ENCODE assay signal across 18 cellular contexts in the genomic region with DNA sequence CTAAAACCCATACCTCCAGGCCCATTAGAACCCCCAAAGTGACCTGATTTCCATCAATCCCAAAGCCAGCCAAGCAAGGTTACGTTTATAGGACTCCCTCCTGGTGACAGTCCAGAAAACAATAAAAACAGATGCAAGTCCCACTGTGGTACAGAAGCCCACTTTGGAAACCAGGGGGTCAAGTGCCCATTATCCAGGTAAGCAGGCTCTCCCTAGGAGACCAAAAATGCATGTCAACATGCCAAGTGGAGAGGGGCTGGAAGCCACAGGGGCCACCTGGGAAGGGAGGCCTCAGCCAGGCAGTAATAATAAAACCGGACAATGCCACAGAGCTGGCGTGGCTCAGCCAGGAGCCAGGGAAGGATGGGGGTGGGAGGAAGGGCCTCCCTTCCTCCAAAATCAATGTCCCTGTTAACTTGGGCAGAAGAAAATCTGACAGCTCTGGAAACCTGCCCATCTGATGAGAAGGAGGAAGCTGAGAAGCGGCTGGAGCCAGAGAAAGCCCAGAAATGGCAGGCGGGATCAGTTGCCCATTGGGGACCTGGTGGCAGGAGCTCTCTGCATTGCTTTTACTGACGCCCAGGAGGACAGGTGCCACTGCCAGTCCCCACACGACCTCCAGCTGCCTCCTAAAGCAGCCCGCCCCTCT.
DNase-seq lines count a peak whose midpoint lies in the region; ATAC-seq, FAIRE-seq and TF ChIP-seq lines count a peak whose summit lies in the region.
"Had no signal": no experiment of that assay in that cellular context is flagged by ENCODE, and none has a peak within 500 bp of the region (broad histone marks: within the 10 kb centered on the region; RNA-seq: fewer than 3 reads in every experiment).

No MANE protein-coding gene starts in this region.

- H3K9me3 ChIP-seq in BE2C (no peaks in the 10 kb centered on the region), HEK293 (ENCODE audit: control insufficient read depth, insufficient read depth, low read depth, low read length) (no peaks in the 10 kb centered on the region), astrocyte (ENCODE audit: insufficient read depth, low read depth, low read length) (no peaks in the 10 kb centered on the region), suprapubic skin (no peaks in the 10 kb centered on the region)
- H3K9me3 ChIP-seq: Peyer's patch, SJSA1 had no signal

- TF ChIP-seq POLR2A in suprapubic skin (IDR thresholded peaks at IDR 0.05): no peak

- no peak for FAIRE-seq in astrocyte (lab: Jason Lieb, UNC)

- no peak overlapping the region for H3K4me2 ChIP-seq in astrocyte (ENCODE audit: low read length)

- peaks cover 30% of the 10 kb centered on the region for H3K4me1 Mint-ChIP-seq in astrocyte (ENCODE audit: low read depth, unreplicated experiment)
- H3K4me1 Mint-ChIP-seq: CD14-positive monocyte had no signal

- TF ChIP-seq CTCF in BE2C (IDR thresholded peaks at IDR 0.05; ENCODE audit: low read depth, low read length): no peak
- TF ChIP-seq CTCF in HEK293 (tag by site-specific recombination; IDR thresholded peaks at IDR 0.05): no peak
- no peak for TF ChIP-seq CTCF in astrocyte (IDR thresholded peaks at IDR 0.05; ENCODE audit: insufficient read depth, low read depth, low read length)
- TF ChIP-seq CTCF in suprapubic skin (IDR thresholded peaks at IDR 0.05): no peak

- peaks cover 2% of the 10 kb centered on the region for H3K9me3 Mint-ChIP-seq in astrocyte (ENCODE audit: unreplicated experiment)

- no peak overlapping the region for H3K4me3 ChIP-seq in BE2C (ENCODE audit: low read depth, low read length)
- H3K4me3 ChIP-seq in HEK293 (ENCODE audit: low read depth, low read length): no peak overlapping the region
- no peak overlapping the region for H3K4me3 ChIP-seq in astrocyte (ENCODE audit: insufficient read depth, low read depth, low read length)
- no peak overlapping the region for H3K4me3 ChIP-seq in suprapubic skin
- H3K4me3 ChIP-seq: GM23248, Peyer's patch, SJSA1 had no signal

- no peaks in the 10 kb centered on the region for H3K79me2 ChIP-seq in astrocyte (ENCODE audit: insufficient read depth, low read length)

- no peaks in the 10 kb centered on the region for H3K4me1 ChIP-seq in BE2C
- no peaks in the 10 kb centered on the region for H3K4me1 ChIP-seq in HEK293 (ENCODE audit: control insufficient read depth, insufficient read depth, low read length)
- peaks cover 4% of the 10 kb centered on the region for H3K4me1 ChIP-seq in astrocyte (ENCODE audit: insufficient read depth, low read length)
- H3K4me1 ChIP-seq in suprapubic skin: no peaks in the 10 kb centered on the region

- H3K4me3 Mint-ChIP-seq in astrocyte (ENCODE audit: unreplicated experiment): no peak overlapping the region
- H3K4me3 Mint-ChIP-seq: CD14-positive monocyte had no signal

- no peaks in the 10 kb centered on the region for H3K36me3 Mint-ChIP-seq in astrocyte (ENCODE audit: low read depth, unreplicated experiment)
- H3K36me3 Mint-ChIP-seq: CD14-positive monocyte had no signal

- DNase-seq in BE2C: peak; percentile 49
- no peak for DNase-seq in astrocyte (ENCODE audit: low read depth)
- peak; percentile 82 for DNase-seq in mucosa of gallbladder (ENCODE audit: low spot score)
- DNase-seq in suprapubic skin (ENCODE audit: low spot score in 2 of 2): no peak
- DNase-seq in middle frontal gyrus (ENCODE audit: extremely low spot score, low spot score): no peak
- DNase-seq: GDM1; GM23248; HCEC 1CT; Kasumi-1; NCI-H187; NCI-H748 treated with DMSO at 0.1 percent for 48 hours; NK-92 treated with Interleukin-12 subunit alpha and Interleukin-12 subunit beta, amount 100 ng/mL, for 24 hours; Peyer's patch had no signal

- H3K9ac ChIP-seq in astrocyte (ENCODE audit: low read length): no peak overlapping the region
- H3K9ac ChIP-seq: GM23248 had no signal

- TF ChIP-seq EP300 in suprapubic skin (IDR thresholded peaks at IDR 0.05): no peak

- CTCF ChIA-PET in HEK293 (lab: Yijun Ruan, JAX): no interaction called here

- H3K27me3 Mint-ChIP-seq in astrocyte (ENCODE audit: low read depth, unreplicated experiment): peaks cover 8% of the 10 kb centered on the region

- H3K27me3 ChIP-seq in BE2C (no peaks in the 10 kb centered on the region), astrocyte (ENCODE audit: insufficient read depth, low read length) (no peaks in the 10 kb centered on the region), suprapubic skin (no peaks in the 10 kb centered on the region)
- H3K27me3 ChIP-seq: Peyer's patch had no signal

- ATAC-seq in HG03521 (IDR thresholded peaks at IDR 0.05; ENCODE audit: unreplicated experiment) (no peak), GM21737 (IDR thresholded peaks at IDR 0.05; ENCODE audit: unreplicated experiment) (no peak)

- peak overlapping the region; percentile 26 for H3K27ac Mint-ChIP-seq in astrocyte (ENCODE audit: unreplicated experiment)

- WGBS in suprapubic skin: 78% methylated on average over 8 of the region's 8 CpGs

- no peak overlapping the region for H2AFZ ChIP-seq in astrocyte (ENCODE audit: low read depth, low read length)
- H2AFZ ChIP-seq: GM23248 had no signal

- POLR2A ChIA-PET in HEK293 (lab: Yijun Ruan, JAX): no interaction called here

- no peaks in the 10 kb centered on the region for H3K36me3 ChIP-seq in BE2C
- no peaks in the 10 kb centered on the region for H3K36me3 ChIP-seq in HEK293 (ENCODE audit: control insufficient read depth in 2 of 2, insufficient read depth in 1 of 2, low read length in 2 of 2)
- H3K36me3 ChIP-seq in astrocyte (ENCODE audit: insufficient read depth, low read length): no peaks in the 10 kb centered on the region
- no peaks in the 10 kb centered on the region for H3K36me3 ChIP-seq in suprapubic skin
- H3K36me3 ChIP-seq: Peyer's patch, SJSA1 had no signal

- H4K20me1 ChIP-seq in astrocyte (ENCODE audit: insufficient read depth, low read length): no peaks in the 10 kb centered on the region

- H3K27ac ChIP-seq in HEK293 (ENCODE audit: extremely low read depth, low read depth, low read length) (no peak overlapping the region), astrocyte (ENCODE audit: low read depth, low read length) (no peak overlapping the region), suprapubic skin (no peak overlapping the region)
- H3K27ac ChIP-seq: GM23248, Peyer's patch, SJSA1 had no signal

TF ChIP-seq in HEK293, 187 proteins besides CTCF, POLR2A, EP300 and RAD21:
- TF ChIP-seq ZIC2 (tag by site-specific recombination; IDR thresholded peaks at IDR 0.05): peak; percentile 68
- TF ChIP-seq, protein P1, sequence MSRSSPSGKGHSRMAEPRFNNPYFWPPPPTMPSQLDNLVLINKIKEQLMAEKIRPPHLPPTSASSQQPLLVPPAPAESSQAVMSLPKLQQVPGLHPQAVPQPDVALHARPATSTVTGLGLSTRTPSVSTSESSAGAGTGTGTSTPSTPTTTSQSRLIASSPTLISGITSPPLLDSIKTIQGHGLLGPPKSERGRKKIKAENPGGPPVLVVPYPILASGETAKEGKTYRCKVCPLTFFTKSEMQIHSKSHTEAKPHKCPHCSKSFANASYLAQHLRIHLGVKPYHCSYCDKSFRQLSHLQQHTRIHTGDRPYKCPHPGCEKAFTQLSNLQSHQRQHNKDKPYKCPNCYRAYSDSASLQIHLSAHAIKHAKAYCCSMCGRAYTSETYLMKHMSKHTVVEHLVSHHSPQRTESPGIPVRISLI (tag by site-specific recombination; IDR thresholded peaks at IDR 0.05): no peak
- TF ChIP-seq GLIS1 (tag by site-specific recombination; IDR thresholded peaks at IDR 0.05): 0 out of 2 replicates have a peak, but pooled peaks have one; percentile 15

Comparison
In these comparisons a context has a peak if more than half of its experiments do, and no peak if none do; other contexts are left out.
1. DNase-seq: peak in BE2C (single experiment) and mucosa of gallbladder (single experiment); none in astrocyte (single experiment), suprapubic skin (0 of 2) and middle frontal gyrus (single experiment).